Comparison of ENCODE assay signal across 8 cellular contexts in the genomic region with DNA sequence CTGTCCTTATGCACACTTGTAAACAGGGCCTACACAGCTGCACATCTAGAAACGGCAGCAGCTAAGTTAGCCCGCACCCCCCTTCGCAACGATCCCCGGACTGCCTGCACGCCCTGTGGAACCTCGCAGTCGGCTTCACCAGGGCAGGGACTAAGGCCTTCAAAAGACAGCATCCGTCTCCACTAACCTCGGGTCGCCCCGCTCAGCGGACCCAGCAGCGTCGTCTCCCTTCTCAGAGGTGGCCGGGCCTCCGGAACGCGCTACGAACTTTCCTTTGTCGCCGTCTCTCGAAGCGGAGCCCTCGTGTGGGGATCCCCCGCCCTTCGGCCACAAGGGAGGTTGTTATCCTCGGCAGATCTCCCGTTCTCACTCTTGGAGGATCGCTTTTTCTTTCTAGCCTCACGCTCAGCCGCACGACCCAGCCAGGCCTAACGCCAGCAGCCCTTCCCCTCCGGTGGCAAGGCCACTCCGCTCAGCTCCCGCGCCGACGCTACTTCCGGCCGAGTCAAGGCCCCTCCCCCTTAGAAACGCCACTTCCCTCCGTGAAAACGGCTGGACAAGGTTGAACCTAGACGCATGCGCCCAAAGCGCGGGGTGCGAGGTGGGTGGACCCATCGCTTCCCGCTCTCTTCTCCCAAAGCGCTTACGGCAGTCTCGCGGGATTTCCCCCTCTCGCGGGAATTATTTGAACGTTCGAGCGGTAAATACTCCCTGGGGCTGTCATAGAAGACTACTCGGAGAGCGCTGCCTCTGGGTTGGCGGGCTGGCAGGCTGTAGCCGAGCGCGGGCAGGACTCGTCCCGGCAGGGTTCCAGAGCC. TPM values are rescaled to one million over a fixed set of nuclear protein-coding genes. Genes with fewer than 3 reads are reported as not detected.
DNase-seq lines count a peak whose midpoint lies in the region; ATAC-seq and TF ChIP-seq lines count a peak whose summit lies in the region.

A gene (minus strand): TSS at position 498 of the 818 bp plus-strand sequence. CDS start 6,616 bp downstream, outside the sequence.
A gene with protein sequence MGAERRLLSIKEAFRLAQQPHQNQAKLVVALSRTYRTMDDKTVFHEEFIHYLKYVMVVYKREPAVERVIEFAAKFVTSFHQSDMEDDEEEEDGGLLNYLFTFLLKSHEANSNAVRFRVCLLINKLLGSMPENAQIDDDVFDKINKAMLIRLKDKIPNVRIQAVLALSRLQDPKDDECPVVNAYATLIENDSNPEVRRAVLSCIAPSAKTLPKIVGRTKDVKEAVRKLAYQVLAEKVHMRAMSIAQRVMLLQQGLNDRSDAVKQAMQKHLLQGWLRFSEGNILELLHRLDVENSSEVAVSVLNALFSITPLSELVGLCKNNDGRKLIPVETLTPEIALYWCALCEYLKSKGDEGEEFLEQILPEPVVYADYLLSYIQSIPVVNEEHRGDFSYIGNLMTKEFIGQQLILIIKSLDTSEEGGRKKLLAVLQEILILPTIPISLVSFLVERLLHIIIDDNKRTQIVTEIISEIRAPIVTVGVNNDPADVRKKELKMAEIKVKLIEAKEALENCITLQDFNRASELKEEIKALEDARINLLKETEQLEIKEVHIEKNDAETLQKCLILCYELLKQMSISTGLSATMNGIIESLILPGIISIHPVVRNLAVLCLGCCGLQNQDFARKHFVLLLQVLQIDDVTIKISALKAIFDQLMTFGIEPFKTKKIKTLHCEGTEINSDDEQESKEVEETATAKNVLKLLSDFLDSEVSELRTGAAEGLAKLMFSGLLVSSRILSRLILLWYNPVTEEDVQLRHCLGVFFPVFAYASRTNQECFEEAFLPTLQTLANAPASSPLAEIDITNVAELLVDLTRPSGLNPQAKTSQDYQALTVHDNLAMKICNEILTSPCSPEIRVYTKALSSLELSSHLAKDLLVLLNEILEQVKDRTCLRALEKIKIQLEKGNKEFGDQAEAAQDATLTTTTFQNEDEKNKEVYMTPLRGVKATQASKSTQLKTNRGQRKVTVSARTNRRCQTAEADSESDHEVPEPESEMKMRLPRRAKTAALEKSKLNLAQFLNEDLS (plus strand): TSS at position 720 of the 818 bp plus-strand sequence. CDS start 99 bp downstream, outside the sequence.

- H3K4me1 ChIP-seq in left ventricle myocardium inferior (peaks cover 55% of the 10 kb centered on the region), urinary bladder (ENCODE audit: insufficient read depth) (no peaks in the 10 kb centered on the region)

- H3K27me3 Mint-ChIP-seq in progenitor cell of endocrine pancreas: no peaks in the 10 kb centered on the region

- H3K36me3 Mint-ChIP-seq in progenitor cell of endocrine pancreas (ENCODE audit: insufficient read depth): peaks cover 4% of the 10 kb centered on the region

- H3K27ac Mint-ChIP-seq in progenitor cell of endocrine pancreas: peak within 1 kb of the TSS; percentile 98

- ATAC-seq in GM18498 (IDR thresholded peaks at IDR 0.05; ENCODE audit: unreplicated experiment): peak; percentile 87
- peak; percentile 87 for ATAC-seq in HG02938 (IDR thresholded peaks at IDR 0.05; ENCODE audit: unreplicated experiment)

- intact Hi-C loops in left ventricle myocardium inferior (cut with micrococcal nuclease): no loop called here

- DNase-seq in NCI-H187 (lab: John Stamatoyannopoulos, UW) (peak; percentile 99 to 100), T-helper 2 cell (peak; percentile 95 to 99 (median 99)), left ventricle myocardium inferior (peak; percentile 99), progenitor cell of endocrine pancreas (ENCODE audit: low spot score, unreplicated experiment) (peak; percentile 99)

- H3K9me3 Mint-ChIP-seq in progenitor cell of endocrine pancreas (ENCODE audit: low read depth): no peaks in the 10 kb centered on the region

- peak within 1 kb of the TSS; percentile 96 for H3K4me3 Mint-ChIP-seq in progenitor cell of endocrine pancreas (ENCODE audit: low read depth)

- under 1% methylated on average over 69 of the region's 69 CpGs for WGBS in urinary bladder

- H3K36me3 ChIP-seq in left ventricle myocardium inferior: no peaks in the 10 kb centered on the region
- H3K36me3 ChIP-seq in urinary bladder (ENCODE audit: insufficient read depth): no peaks in the 10 kb centered on the region

- H3K4me3 ChIP-seq in left ventricle myocardium inferior: peak within 1 kb of the TSS; percentile 82
- H3K4me3 ChIP-seq in urinary bladder (ENCODE audit: low read depth, low read length): peak within 1 kb of the TSS; percentile 89

- H3K27ac ChIP-seq in angular gyrus (ENCODE audit: low read depth, low read length) (peak within 1 kb of the TSS; percentile 90), left ventricle myocardium inferior (replicated peaks) (peak within 1 kb of the TSS; percentile 97), urinary bladder (ENCODE audit: low read depth) (peak within 1 kb of the TSS; percentile 84)

- H3K4me1 Mint-ChIP-seq in progenitor cell of endocrine pancreas (ENCODE audit: low read depth): peaks cover 36% of the 10 kb centered on the region

- TF ChIP-seq CTCF in left ventricle myocardium inferior (IDR thresholded peaks at IDR 0.05; ENCODE audit: borderline replicate concordance): no peak
- no peak for TF ChIP-seq CTCF in progenitor cell of endocrine pancreas (IDR thresholded peaks at IDR 0.05; ENCODE audit: unreplicated experiment)

- no peaks in the 10 kb centered on the region for H3K27me3 ChIP-seq in left ventricle myocardium inferior (ENCODE audit: low read depth)

- no peaks in the 10 kb centered on the region for H3K9me3 ChIP-seq in left ventricle myocardium inferior (replicated peaks)

RNA-seq across cellular contexts. Expression of the first gene that starts in this region (rescaled TPM):
- 14.5 TPM for total RNA-seq in left ventricle myocardium inferior
- 63.1 and 72.3 TPM in 2 replicates for total RNA-seq in progenitor cell of endocrine pancreas
- total RNA-seq in urinary bladder: 46.7 TPM
- polyA plus RNA-seq in urinary bladder: 16.3 TPM

RNA-seq across cellular contexts. Expression of the second gene that starts in this region (rescaled TPM):
- total RNA-seq in left ventricle myocardium inferior (0.38 TPM), progenitor cell of endocrine pancreas (17.9 and 22.0 TPM in 2 replicates), urinary bladder (30.4 TPM)
- 0.15 TPM for polyA plus RNA-seq in urinary bladder

Comparison
In these comparisons a context has a peak if more than half of its experiments do, and no peak if none do; other contexts are left out.
1. Peak in every context shown above with its lines: DNase-seq, ATAC-seq, H3K4me3 ChIP-seq and H3K27ac ChIP-seq.
2. RNA of the second gene that starts in this region (total RNA-seq): 30.4 TPM in urinary bladder (single experiment) and 17.9 to 22.0 TPM in progenitor cell of endocrine pancreas; 0.38 TPM in left ventricle myocardium inferior (single experiment); every median in the first group is over 10 times any median in the second.